ENCODE assay signal across 13 cellular contexts in the genomic region with DNA sequence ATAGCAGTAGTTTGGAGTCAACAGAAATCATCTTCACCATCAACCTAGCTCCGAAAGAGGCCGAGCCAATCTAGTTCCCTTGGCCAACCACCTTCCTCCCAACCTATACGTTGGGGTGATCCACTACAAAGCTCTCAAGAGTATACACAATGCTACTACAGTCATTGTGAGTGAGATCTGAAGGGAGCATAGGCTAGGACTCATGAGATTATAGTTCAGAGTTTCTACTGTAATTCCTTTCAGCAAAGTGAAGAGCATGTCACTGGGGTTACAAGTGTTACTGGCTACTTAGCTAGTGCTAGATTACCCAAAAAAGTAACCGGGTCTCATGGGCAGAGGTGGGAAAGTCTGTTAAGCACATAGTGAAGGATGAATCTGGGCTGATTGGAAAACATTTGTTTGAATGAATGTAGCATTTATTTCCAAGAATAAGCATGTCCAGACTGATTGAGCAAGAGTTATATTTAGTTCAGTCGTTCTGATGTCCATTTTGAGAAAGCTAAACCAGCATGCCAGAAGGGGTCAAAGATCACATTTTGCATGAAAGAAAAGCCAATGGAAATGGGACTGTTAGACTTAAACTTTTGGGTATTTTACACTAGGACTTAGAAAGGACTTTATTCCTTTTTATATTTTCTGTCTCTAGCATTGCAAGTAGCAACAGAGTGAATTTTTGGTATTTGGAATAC.
"Had no signal": no experiment of that assay in that cellular context is flagged by ENCODE, and none has a peak within 500 bp of the region (broad histone marks: within the 10 kb centered on the region; RNA-seq: fewer than 3 reads in every experiment).

No MANE protein-coding gene starts in this region.

- H3K27me3 ChIP-seq: brain microvascular endothelial cell, sigmoid colon, testis had no signal

- H3K27ac ChIP-seq: brain microvascular endothelial cell, dorsolateral prefrontal cortex, sigmoid colon, testis had no signal

- H3K36me3 ChIP-seq: brain microvascular endothelial cell, sigmoid colon had no signal

- H3K4me3 ChIP-seq: dorsolateral prefrontal cortex, lung, sigmoid colon, testis had no signal

- H3K9me3 ChIP-seq: sigmoid colon, testis had no signal

- H3K4me1 ChIP-seq: sigmoid colon had no signal

- DNase-seq: amniotic stem cell; brain microvascular endothelial cell; dorsolateral prefrontal cortex; hippocampal formation; kidney glomerular epithelial cell; midbrain; naive thymus-derived CD4-positive, alpha-beta T cell; sigmoid colon; stimulated activated CD4-positive, alpha-beta T cell treated with anti-CD3 and anti-CD28 coated beads, Interleukin-12 subunit alpha, Interleukin-12 subunit beta, amount 100 ng/mL, for 4 hours; stimulated activated naive CD4-positive, alpha-beta T cell treated with Interleukin-2 at 50 U/mL for 16 hours; T-helper 2 cell; testis had no signal

- ATAC-seq: naive thymus-derived CD4-positive, alpha-beta T cell had no signal
